Comparison of ENCODE assay signal across 8 cellular contexts in the genomic region with DNA sequence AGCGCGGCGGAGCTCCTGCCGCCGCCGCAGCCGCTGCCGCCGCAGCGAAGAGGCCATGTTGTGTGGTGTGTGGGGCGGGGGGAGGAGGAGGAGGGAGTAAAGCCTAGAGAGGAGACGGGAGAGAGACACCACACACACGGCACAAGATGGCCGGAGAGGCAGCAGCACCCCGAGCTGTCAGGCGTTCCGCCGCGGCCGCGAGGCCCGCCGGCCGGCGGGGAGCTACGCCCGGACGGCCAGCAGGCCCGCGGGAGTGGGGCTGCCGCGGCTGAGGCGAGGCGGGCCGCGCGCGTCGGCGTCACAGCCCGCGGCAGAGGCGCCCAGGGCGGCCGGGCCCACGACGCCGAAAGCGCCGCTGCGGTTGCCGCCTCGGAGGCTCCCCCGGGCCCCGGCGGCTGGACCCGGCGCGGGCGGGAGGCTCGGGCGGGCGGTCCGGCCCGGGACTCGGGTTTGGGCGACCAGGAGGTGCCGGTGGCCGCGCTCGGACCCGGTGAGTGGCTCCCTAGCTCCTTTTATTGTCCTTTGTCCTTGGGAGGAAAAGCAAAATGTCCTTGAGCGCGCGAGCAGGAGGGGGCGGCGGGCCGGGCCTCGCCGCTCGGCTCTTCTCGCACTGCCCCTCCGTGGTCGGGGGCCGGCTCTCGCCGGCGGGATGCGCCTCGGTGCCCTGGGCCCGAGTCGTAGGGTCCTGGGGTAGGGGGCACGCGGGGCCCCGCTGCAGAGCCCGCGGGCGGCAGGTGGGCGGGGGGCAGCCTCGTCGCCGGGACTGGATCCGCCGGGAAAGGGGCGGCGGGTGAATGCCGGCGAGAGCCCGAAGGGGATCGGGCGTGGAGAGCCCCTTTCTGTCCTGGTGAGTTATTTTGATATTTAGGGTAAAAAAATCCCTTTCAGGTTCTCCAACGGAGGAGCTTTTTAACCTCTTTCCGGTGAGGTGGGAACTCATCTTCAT. TPM values are rescaled to one million over a fixed set of nuclear protein-coding genes. Genes with fewer than 3 reads are reported as not detected.
DNase-seq lines count a peak whose midpoint lies in the region; ATAC-seq, FAIRE-seq and TF ChIP-seq lines count a peak whose summit lies in the region.

No MANE protein-coding gene starts in this region.

- H3F3A ChIP-seq in MM.1S (ENCODE audit: insufficient read depth, low read length) = 0 out of 2 replicates have a peak, but pooled peaks cover 4% of the 10 kb centered on the region

- peak overlapping the region; percentile 99 for H3K9ac ChIP-seq in MM.1S (ENCODE audit: low read length)
- peak overlapping the region; percentile 100 for H3K9ac ChIP-seq in trophoblast cell (ENCODE audit: low read length)

- FAIRE-seq in H54 (lab: Jason Lieb, UNC) = no peak

- H3K27ac ChIP-seq in MM.1S (ENCODE audit: low read length) (peak overlapping the region; percentile 83), foreskin keratinocyte (peak overlapping the region; percentile 94), trophoblast cell (ENCODE audit: low read depth, low read length) (peak overlapping the region; percentile 100)

- H3K27ac Mint-ChIP-seq in activated T-cell treated with anti-CD3 and anti-CD28 coated beads, Interleukin-2, amount 50 U/mL, for 72 hours = peak overlapping the region; percentile 100

- H3K27me3 ChIP-seq in MM.1S (replicated peaks; ENCODE audit: insufficient read depth, low read length) = no peaks in the 10 kb centered on the region
- no peaks in the 10 kb centered on the region for H3K27me3 ChIP-seq in foreskin keratinocyte
- no peaks in the 10 kb centered on the region for H3K27me3 ChIP-seq in trophoblast cell (ENCODE audit: insufficient read depth, low read length)

- WGBS in trophoblast cell (ENCODE audit: extremely low coverage, insufficient coverage, insufficient read length) = no CpG with 5 or more reads among the region's 113 CpGs

- peak overlapping the region; percentile 99 for H3K4ac ChIP-seq in trophoblast cell (ENCODE audit: low read depth, low read length)

- peak overlapping the region; percentile 78 for H3K4me3 ChIP-seq in MM.1S (ENCODE audit: low read length)
- peak overlapping the region; percentile 92 for H3K4me3 ChIP-seq in trophoblast cell (ENCODE audit: low read depth, low read length)

- no peaks in the 10 kb centered on the region for H3K9me3 Mint-ChIP-seq in activated T-cell treated with anti-CD3 and anti-CD28 coated beads, Interleukin-2, amount 50 U/mL, for 72 hours

- no peaks in the 10 kb centered on the region for H3K27me3 Mint-ChIP-seq in activated T-cell treated with anti-CD3 and anti-CD28 coated beads, Interleukin-2, amount 50 U/mL, for 72 hours (ENCODE audit: low read depth)

- DNase-seq in H54 (ENCODE audit: insufficient read length, low spot score) = no peak
- DNase-seq in MM.1S = peak; percentile 26
- DNase-seq in activated T-cell treated with anti-CD3 and anti-CD28 coated beads, Interleukin-2, amount 50 U/mL, for 72 hours = peak; percentile 36 to 42
- no peak for DNase-seq in foreskin keratinocyte
- DNase-seq in trophoblast cell = no peak
- DNase-seq in GF-D8 (lab: John Stamatoyannopoulos, UW) = no peak
- no peak for DNase-seq in effector CD4-positive, alpha-beta T cell

- H3K79me2 ChIP-seq in MM.1S (ENCODE audit: low read length) = peaks cover 51% of the 10 kb centered on the region
- H3K79me2 ChIP-seq in trophoblast cell (ENCODE audit: control insufficient read depth, insufficient read depth, low read length, poor library complexity) = peaks cover 10% of the 10 kb centered on the region

- peak overlapping the region; percentile 97 to 100 for H3K4me3 Mint-ChIP-seq in activated T-cell treated with anti-CD3 and anti-CD28 coated beads, Interleukin-2, amount 50 U/mL, for 72 hours

- peaks cover 20% of the 10 kb centered on the region for H3K79me1 ChIP-seq in trophoblast cell (ENCODE audit: low read length)

- peaks cover 3% of the 10 kb centered on the region; the same call in 1 of the 2 replicates for H4K20me1 ChIP-seq in MM.1S (ENCODE audit: insufficient read depth, low read length)

- peak overlapping the region; percentile 100 for H4K12ac ChIP-seq in trophoblast cell (ENCODE audit: low read depth, low read length)

- H3K4me2 ChIP-seq in MM.1S (ENCODE audit: low read depth, low read length) = peak overlapping the region; percentile 67; the same call in 1 of the 2 replicates
- H3K4me2 ChIP-seq in trophoblast cell (ENCODE audit: low read length) = peak overlapping the region; percentile 54

- peak; percentile 74 for ATAC-seq in GM18498 (IDR thresholded peaks at IDR 0.05; ENCODE audit: unreplicated experiment)
- peak; percentile 84 to 86 for ATAC-seq in activated T-cell treated with anti-CD3 and anti-CD28 coated beads, Interleukin-2, amount 50 U/mL, for 72 hours (replicated peaks in 1 of 2)
- peak; percentile 86 for ATAC-seq in foreskin keratinocyte

- H3K14ac ChIP-seq in trophoblast cell (ENCODE audit: low read length) = peak overlapping the region; percentile 100

- peak overlapping the region; percentile 97 for H2AK5ac ChIP-seq in trophoblast cell (ENCODE audit: low read length)

- no peak for TF ChIP-seq CTCF in MM.1S (IDR thresholded peaks at IDR 0.05; ENCODE audit: low read length)
- TF ChIP-seq CTCF in foreskin keratinocyte (conservative IDR thresholded peaks at IDR 0.05) = no peak

- no peak overlapping the region for H3K23ac ChIP-seq in trophoblast cell (ENCODE audit: low read length)

- peaks cover 22 to 46% of the 10 kb centered on the region in 2 donors for H3K36me3 Mint-ChIP-seq in activated T-cell treated with anti-CD3 and anti-CD28 coated beads, Interleukin-2, amount 50 U/mL, for 72 hours (ENCODE audit: insufficient read depth in 2 of 2)

- peak overlapping the region; percentile 96 for H3K18ac ChIP-seq in trophoblast cell (ENCODE audit: low read length)

- H4K91ac ChIP-seq in trophoblast cell (ENCODE audit: low read depth, low read length) = peak overlapping the region; percentile 100

- H3K4me1 ChIP-seq in MM.1S (ENCODE audit: low read length) = peaks cover 29% of the 10 kb centered on the region
- peaks cover 38% of the 10 kb centered on the region for H3K4me1 ChIP-seq in foreskin keratinocyte
- peaks cover 3 to 6% of the 10 kb centered on the region in 2 experiments for H3K4me1 ChIP-seq in trophoblast cell (ENCODE audit: control insufficient read depth in 1 of 2, insufficient read depth in 2 of 2, low read length in 2 of 2)

- H2BK12ac ChIP-seq in trophoblast cell (ENCODE audit: low read length) = no peak overlapping the region

- no peak overlapping the region for H2AFZ ChIP-seq in MM.1S (ENCODE audit: low read length)
- H2AFZ ChIP-seq in trophoblast cell (ENCODE audit: insufficient read depth, low read length, poor library complexity) = peak overlapping the region; percentile 93

- peaks cover 73% of the 10 kb centered on the region for H3K4me1 Mint-ChIP-seq in activated T-cell treated with anti-CD3 and anti-CD28 coated beads, Interleukin-2, amount 50 U/mL, for 72 hours (ENCODE audit: low read depth)

- H4K8ac ChIP-seq in trophoblast cell (ENCODE audit: low read depth, low read length) = peak overlapping the region; percentile 97

- peak overlapping the region; percentile 99 for H2BK120ac ChIP-seq in trophoblast cell (ENCODE audit: insufficient read depth, low read length, poor library complexity)

- peak overlapping the region; percentile 100 for H2BK5ac ChIP-seq in trophoblast cell (ENCODE audit: low read depth, low read length, poor library complexity)

- peak; percentile 99 for TF ChIP-seq POLR2A in H54 (IDR thresholded peaks at IDR 0.05; ENCODE audit: low read depth, low read length)

- H3K9me3 ChIP-seq in MM.1S (replicated peaks; ENCODE audit: insufficient read depth, low read length) (no peaks in the 10 kb centered on the region), trophoblast cell (ENCODE audit: insufficient read depth, low read depth, low read length) (no peaks in the 10 kb centered on the region)

- H3K9me2 ChIP-seq in MM.1S (replicated peaks; ENCODE audit: insufficient read depth, low read length) = no peaks in the 10 kb centered on the region

- H3K36me3 ChIP-seq in MM.1S (replicated peaks; ENCODE audit: insufficient read depth, low read length) (peaks cover 22% of the 10 kb centered on the region; the same call in 1 of the 2 replicates), trophoblast cell (ENCODE audit: control insufficient read depth in 1 of 2, insufficient read depth in 2 of 2, low read length in 2 of 2) (no peaks in the 10 kb centered on the region)

RNA-seq across cellular contexts. Expression of a gene that starts 17.2 kb away (rescaled TPM):
- total RNA-seq in activated T-cell treated with anti-CD3 and anti-CD28 coated beads, Interleukin-2, amount 50 U/mL, for 72 hours = 100 to 1,000 TPM; 208 to 246 TPM
- 43.6 and 57.5 TPM in 2 replicates for total RNA-seq in foreskin keratinocyte
- 12.9 and 13.7 TPM in 2 replicates for polyA plus RNA-seq in foreskin keratinocyte
- polyA plus RNA-seq in trophoblast cell (2013) = 98.2 and 104 TPM in 2 replicates

Comparison
In these comparisons a context has a peak if more than half of its experiments do, and no peak if none do; other contexts are left out.
1. DNase-seq: peak in MM.1S (single experiment) and activated T-cell treated with anti-CD3 and anti-CD28 coated beads, Interleukin-2, amount 50 U/mL, for 72 hours (2 of 2); none in H54 (single experiment), foreskin keratinocyte (0 of 2), trophoblast cell (0 of 2), GF-D8 (single experiment) and effector CD4-positive, alpha-beta T cell (single experiment).
2. Peak in every context shown above with its lines, with median percentiles within 50 percentile points of each other: ATAC-seq and H3K27ac ChIP-seq.